In the genomic region with DNA sequence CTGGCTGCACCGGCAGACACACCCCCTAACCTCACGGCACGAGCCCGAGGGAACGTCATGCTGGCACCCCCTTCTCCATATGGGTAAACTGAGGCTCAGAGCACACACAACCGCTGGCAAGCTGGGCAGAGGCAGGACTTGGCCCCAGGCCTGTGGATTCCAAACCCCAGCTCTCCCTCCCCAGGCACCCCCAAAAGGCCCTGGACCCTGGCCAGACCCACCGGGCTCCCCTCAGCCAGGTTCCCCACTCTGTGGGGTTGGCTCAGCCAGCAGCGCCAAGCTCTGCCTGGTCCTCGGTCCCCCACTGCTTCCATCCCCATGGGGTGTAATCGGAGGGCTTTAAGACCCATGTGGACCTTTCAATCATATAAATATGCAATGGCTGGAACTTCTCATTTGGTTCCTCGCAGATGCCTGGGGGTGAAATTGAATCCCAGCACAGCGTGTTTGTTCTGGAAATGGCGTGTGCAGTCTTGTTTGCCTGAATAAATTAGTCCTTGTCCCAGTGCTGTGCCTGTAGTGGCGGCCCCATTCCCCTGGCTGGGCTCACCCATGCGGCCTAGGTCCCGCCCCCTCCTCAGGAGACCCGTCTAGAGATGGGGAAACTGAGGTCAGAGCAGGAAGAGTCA, we compare ENCODE assay signal across 1 cellular context.
TF ChIP-seq lines count a peak whose summit lies in the region.

No MANE protein-coding gene starts in this region.

TF ChIP-seq in HEK293, 187 proteins besides CTCF, POLR2A, EP300 and RAD21 (continued from another document and continues in another):
- TF ChIP-seq INSM2 (tag by site-specific recombination; IDR thresholded peaks at IDR 0.05): peak; percentile 46; the same call in 1 of the 2 replicates
- TF ChIP-seq HOXA7 (CRISPR knock-in tag; IDR thresholded peaks at IDR 0.05; ENCODE audit: borderline replicate concordance): no peak
- no peak; the same call in none of the 2 replicates for TF ChIP-seq ZBTB20 (tag by site-specific recombination; IDR thresholded peaks at IDR 0.05)
- no peak for TF ChIP-seq GLI2 (tag by site-specific recombination; IDR thresholded peaks at IDR 0.05; ENCODE audit: borderline replicate concordance, low read depth)
- TF ChIP-seq, protein P1, sequence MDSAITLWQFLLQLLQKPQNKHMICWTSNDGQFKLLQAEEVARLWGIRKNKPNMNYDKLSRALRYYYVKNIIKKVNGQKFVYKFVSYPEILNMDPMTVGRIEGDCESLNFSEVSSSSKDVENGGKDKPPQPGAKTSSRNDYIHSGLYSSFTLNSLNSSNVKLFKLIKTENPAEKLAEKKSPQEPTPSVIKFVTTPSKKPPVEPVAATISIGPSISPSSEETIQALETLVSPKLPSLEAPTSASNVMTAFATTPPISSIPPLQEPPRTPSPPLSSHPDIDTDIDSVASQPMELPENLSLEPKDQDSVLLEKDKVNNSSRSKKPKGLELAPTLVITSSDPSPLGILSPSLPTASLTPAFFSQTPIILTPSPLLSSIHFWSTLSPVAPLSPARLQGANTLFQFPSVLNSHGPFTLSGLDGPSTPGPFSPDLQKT (IDR thresholded peaks at IDR 0.05; ENCODE audit: borderline replicate concordance, low read depth, low read length): no peak
- TF ChIP-seq ZSCAN23 (tag by site-specific recombination; IDR thresholded peaks at IDR 0.05): no peak
- TF ChIP-seq GFI1B (tag by site-specific recombination; IDR thresholded peaks at IDR 0.05): no peak
- 0 out of 2 replicates have a peak, but pooled peaks have one; percentile 19 for TF ChIP-seq YY1 (tag by site-specific recombination; IDR thresholded peaks at IDR 0.05)
- no peak for TF ChIP-seq ZNF555 (tag by site-specific recombination; conservative IDR thresholded peaks at IDR 0.05)
- TF ChIP-seq ZNF596 (tag by site-specific recombination; IDR thresholded peaks at IDR 0.05): no peak
- no peak for TF ChIP-seq ZNF37A (tag by site-specific recombination; IDR thresholded peaks at IDR 0.05)
- TF ChIP-seq ZNF837 (tag by site-specific recombination; IDR thresholded peaks at IDR 0.05): no peak
- peak; percentile 86; the same call in 1 of the 2 replicates for TF ChIP-seq ZNF768 (tag by site-specific recombination; IDR thresholded peaks at IDR 0.05)
- 0 out of 2 replicates have a peak, but pooled peaks have one; percentile 66 for TF ChIP-seq ZNF10 (tag by site-specific recombination; IDR thresholded peaks at IDR 0.05)
- TF ChIP-seq, protein P2, sequence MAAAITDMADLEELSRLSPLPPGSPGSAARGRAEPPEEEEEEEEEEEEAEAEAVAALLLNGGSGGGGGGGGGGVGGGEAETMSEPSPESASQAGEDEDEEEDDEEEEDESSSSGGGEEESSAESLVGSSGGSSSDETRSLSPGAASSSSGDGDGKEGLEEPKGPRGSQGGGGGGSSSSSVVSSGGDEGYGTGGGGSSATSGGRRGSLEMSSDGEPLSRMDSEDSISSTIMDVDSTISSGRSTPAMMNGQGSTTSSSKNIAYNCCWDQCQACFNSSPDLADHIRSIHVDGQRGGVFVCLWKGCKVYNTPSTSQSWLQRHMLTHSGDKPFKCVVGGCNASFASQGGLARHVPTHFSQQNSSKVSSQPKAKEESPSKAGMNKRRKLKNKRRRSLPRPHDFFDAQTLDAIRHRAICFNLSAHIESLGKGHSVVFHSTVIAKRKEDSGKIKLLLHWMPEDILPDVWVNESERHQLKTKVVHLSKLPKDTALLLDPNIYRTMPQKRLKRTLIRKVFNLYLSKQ (tag by site-specific recombination; IDR thresholded peaks at IDR 0.05; ENCODE audit: borderline replicate concordance): no peak
- no peak for TF ChIP-seq ZNF76 (tag by site-specific recombination; IDR thresholded peaks at IDR 0.05; ENCODE audit: borderline replicate concordance, low read depth)
- TF ChIP-seq ZNF157 (tag by site-specific recombination; IDR thresholded peaks at IDR 0.05): no peak
- no peak for TF ChIP-seq OSR2 (tag by site-specific recombination; IDR thresholded peaks at IDR 0.05)
- TF ChIP-seq ZNF350 (tag by site-specific recombination; IDR thresholded peaks at IDR 0.05): no peak
- TF ChIP-seq ZNF404 (tag by site-specific recombination; IDR thresholded peaks at IDR 0.05): no peak
- TF ChIP-seq ZNF747 (tag by site-specific recombination; IDR thresholded peaks at IDR 0.05): no peak
- no peak; the same call in 1 of the 2 replicates for TF ChIP-seq ZNF394 (tag by site-specific recombination; IDR thresholded peaks at IDR 0.05; ENCODE audit: borderline replicate concordance)
- no peak for TF ChIP-seq ZNF311 (tag by site-specific recombination; IDR thresholded peaks at IDR 0.05; ENCODE audit: borderline replicate concordance)
- TF ChIP-seq HOXC10 (CRISPR knock-in tag; IDR thresholded peaks at IDR 0.05): no peak
- peak; percentile 52; the same call in 1 of the 2 replicates for TF ChIP-seq ZNF423 (tag by site-specific recombination; IDR thresholded peaks at IDR 0.05)
- TF ChIP-seq ZNF174 (tag by site-specific recombination; IDR thresholded peaks at IDR 0.05): no peak
- no peak for TF ChIP-seq ZNF274 (IDR thresholded peaks at IDR 0.05; ENCODE audit: low read length)
- TF ChIP-seq ZNF274 (tag by site-specific recombination; IDR thresholded peaks at IDR 0.05; ENCODE audit: borderline replicate concordance): no peak
- TF ChIP-seq ZNF416 (tag by site-specific recombination; IDR thresholded peaks at IDR 0.05): no peak
- peak; percentile 92 for TF ChIP-seq ZNF449 (tag by site-specific recombination; IDR thresholded peaks at IDR 0.05)
- TF ChIP-seq SP2 (tag by site-specific recombination; IDR thresholded peaks at IDR 0.05): peak; percentile 6; the same call in 1 of the 2 replicates
- TF ChIP-seq, protein P3, sequence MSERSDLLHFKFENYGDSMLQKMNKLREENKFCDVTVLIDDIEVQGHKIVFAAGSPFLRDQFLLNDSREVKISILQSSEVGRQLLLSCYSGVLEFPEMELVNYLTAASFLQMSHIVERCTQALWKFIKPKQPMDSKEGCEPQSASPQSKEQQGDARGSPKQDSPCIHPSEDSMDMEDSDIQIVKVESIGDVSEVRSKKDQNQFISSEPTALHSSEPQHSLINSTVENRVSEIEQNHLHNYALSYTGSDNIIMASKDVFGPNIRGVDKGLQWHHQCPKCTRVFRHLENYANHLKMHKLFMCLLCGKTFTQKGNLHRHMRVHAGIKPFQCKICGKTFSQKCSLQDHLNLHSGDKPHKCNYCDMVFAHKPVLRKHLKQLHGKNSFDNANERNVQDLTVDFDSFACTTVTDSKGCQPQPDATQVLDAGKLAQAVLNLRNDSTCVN (tag by site-specific recombination; optimal IDR thresholded peaks at IDR 0.05): no peak
- TF ChIP-seq ZNF776 (tag by site-specific recombination; IDR thresholded peaks at IDR 0.05; ENCODE audit: borderline replicate concordance): no peak
- no peak for TF ChIP-seq PRDM1 (tag by site-specific recombination; IDR thresholded peaks at IDR 0.05)
- TF ChIP-seq ZNF501 (tag by site-specific recombination; IDR thresholded peaks at IDR 0.05): no peak
- TF ChIP-seq PRDM4 (tag by site-specific recombination; IDR thresholded peaks at IDR 0.05): peak; percentile 80
- TF ChIP-seq ZNF121 (tag by site-specific recombination; IDR thresholded peaks at IDR 0.05): no peak
- TF ChIP-seq ZNF843 (tag by site-specific recombination; IDR thresholded peaks at IDR 0.05): peak; percentile 79
- TF ChIP-seq ZNF600 (tag by site-specific recombination; IDR thresholded peaks at IDR 0.05): peak; percentile 50
- TF ChIP-seq, protein P4, sequence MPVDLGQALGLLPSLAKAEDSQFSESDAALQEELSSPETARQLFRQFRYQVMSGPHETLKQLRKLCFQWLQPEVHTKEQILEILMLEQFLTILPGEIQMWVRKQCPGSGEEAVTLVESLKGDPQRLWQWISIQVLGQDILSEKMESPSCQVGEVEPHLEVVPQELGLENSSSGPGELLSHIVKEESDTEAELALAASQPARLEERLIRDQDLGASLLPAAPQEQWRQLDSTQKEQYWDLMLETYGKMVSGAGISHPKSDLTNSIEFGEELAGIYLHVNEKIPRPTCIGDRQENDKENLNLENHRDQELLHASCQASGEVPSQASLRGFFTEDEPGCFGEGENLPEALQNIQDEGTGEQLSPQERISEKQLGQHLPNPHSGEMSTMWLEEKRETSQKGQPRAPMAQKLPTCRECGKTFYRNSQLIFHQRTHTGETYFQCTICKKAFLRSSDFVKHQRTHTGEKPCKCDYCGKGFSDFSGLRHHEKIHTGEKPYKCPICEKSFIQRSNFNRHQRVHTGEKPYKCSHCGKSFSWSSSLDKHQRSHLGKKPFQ (tag by site-specific recombination; IDR thresholded peaks at IDR 0.05): no peak
- TF ChIP-seq ZNF530 (tag by site-specific recombination; IDR thresholded peaks at IDR 0.05; ENCODE audit: low read depth): no peak
- TF ChIP-seq, protein P5, sequence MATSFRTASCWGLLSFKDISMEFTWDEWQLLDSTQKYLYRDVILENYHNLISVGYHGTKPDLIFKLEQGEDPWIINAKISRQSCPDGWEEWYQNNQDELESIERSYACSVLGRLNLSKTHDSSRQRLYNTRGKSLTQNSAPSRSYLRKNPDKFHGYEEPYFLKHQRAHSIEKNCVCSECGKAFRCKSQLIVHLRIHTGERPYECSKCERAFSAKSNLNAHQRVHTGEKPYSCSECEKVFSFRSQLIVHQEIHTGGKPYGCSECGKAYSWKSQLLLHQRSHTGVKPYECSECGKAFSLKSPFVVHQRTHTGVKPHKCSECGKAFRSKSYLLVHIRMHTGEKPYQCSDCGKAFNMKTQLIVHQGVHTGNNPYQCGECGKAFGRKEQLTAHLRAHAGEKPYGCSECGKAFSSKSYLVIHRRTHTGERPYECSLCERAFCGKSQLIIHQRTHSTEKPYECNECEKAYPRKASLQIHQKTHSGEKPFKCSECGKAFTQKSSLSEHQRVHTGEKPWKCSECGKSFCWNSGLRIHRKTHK (tag by site-specific recombination; IDR thresholded peaks at IDR 0.05): no peak
- TF ChIP-seq ZNF623 (tag by site-specific recombination; IDR thresholded peaks at IDR 0.05): no peak
- no peak for TF ChIP-seq KLF16 (tag by site-specific recombination; IDR thresholded peaks at IDR 0.05)
- 0 out of 2 replicates have a peak, but pooled peaks have one; percentile 70 for TF ChIP-seq KLF10 (tag by site-specific recombination; IDR thresholded peaks at IDR 0.05)
- peak; percentile 71; the same call in 1 of the 2 replicates for TF ChIP-seq BCL11B (tag by site-specific recombination; IDR thresholded peaks at IDR 0.05; ENCODE audit: low read depth)
- no peak for TF ChIP-seq ZFP3 (tag by site-specific recombination; IDR thresholded peaks at IDR 0.05; ENCODE audit: low read depth)
